Comparison of ENCODE assay signal across 16 cellular contexts in the genomic region with DNA sequence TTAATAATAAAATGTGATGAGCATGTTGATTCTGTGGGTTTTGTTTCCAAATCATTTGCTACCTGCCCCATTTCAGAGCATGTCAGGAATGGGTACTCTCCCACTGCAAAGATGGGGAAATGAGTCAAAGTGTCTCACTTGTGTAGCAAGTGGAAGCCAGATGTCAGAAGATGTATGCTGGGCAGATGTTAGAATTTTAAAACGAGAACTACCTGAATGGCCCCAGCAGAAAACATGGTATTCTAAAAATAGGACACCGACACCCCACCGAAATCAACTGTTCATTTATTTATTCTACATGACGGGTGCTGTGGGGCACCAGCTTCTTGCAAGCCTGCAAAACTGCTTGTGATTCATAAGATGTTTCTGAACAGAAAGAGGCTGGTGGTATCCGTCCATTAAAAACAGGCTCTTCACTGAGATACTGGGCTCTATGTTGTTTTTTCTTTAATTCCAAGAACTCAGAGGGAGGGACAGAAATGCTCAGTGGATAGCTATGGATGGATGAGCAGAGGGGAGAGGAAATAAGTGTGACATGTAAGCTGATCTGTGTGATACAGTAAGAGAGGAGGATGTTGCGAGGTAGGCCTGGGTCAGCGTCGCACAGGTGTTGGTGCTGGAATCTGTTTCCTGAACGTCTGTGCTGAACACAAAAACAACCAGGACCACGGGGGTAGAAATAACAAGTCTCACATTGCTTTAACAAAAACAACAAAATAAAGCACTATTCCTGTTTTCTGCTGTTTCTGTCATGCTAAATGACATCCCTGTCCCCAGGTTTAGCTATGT.
DNase-seq lines count a peak whose midpoint lies in the region; TF ChIP-seq lines count a peak whose summit lies in the region.
"Had no signal": no experiment of that assay in that cellular context is flagged by ENCODE, and none has a peak within 500 bp of the region (broad histone marks: within the 10 kb centered on the region; RNA-seq: fewer than 3 reads in every experiment).

No MANE protein-coding gene starts in this region.

- TF ChIP-seq CTCF in H9 (conservative IDR thresholded peaks at IDR 0.05) (no peak), OCI-LY1 (IDR thresholded peaks at IDR 0.05; ENCODE audit: low read length) (no peak), hepatocyte (IDR thresholded peaks at IDR 0.05; ENCODE audit: poor library complexity) (no peak)

- H3K14ac ChIP-seq in H9 (ENCODE audit: insufficient read depth, low read length), result no peak overlapping the region

- no peak overlapping the region for H3K27ac ChIP-seq in H9 (ENCODE audit: insufficient read length, low read depth, low read length)
- peak overlapping the region; percentile 97 for H3K27ac ChIP-seq in OCI-LY1 (ENCODE audit: low read depth, low read length, poor library complexity, severe bottlenecking)
- H3K27ac ChIP-seq in hepatocyte, result peak overlapping the region; percentile 21
- H3K27ac ChIP-seq: breast epithelium had no signal

- peaks cover 22% of the 10 kb centered on the region; the same call in 1 of the 2 replicates for H3K4me1 ChIP-seq in H9 (ENCODE audit: insufficient read depth, low read length)
- H3K4me1 ChIP-seq in OCI-LY1 (ENCODE audit: insufficient read depth, low read length, severe bottlenecking), result peaks cover 88% of the 10 kb centered on the region
- peaks cover 7% of the 10 kb centered on the region for H3K4me1 ChIP-seq in hepatocyte (ENCODE audit: insufficient read depth)
- H3K4me1 ChIP-seq: breast epithelium had no signal

- H3K27ac Mint-ChIP-seq in H9, result peak overlapping the region in 2 of 3 experiments; percentile 12 to 99; a peak in 5 of 7 replicates
- H3K27ac Mint-ChIP-seq: stimulated activated naive CD8-positive, alpha-beta T cell treated with anti-CD3 and anti-CD28 coated beads, Interleukin-15, Interleukin-2, amounts not matched to agents 100 ng/mL and 50 ng/mL, for 24 hours had no signal

- no peaks in the 10 kb centered on the region; the same call in 1 of the 2 replicates for H3F3A ChIP-seq in OCI-LY1 (ENCODE audit: insufficient read depth, low read length)

- no peak overlapping the region for H4K91ac ChIP-seq in H9 (ENCODE audit: insufficient read length, low read depth, low read length)

- H3K9me2 ChIP-seq in OCI-LY1 (ENCODE audit: low read depth, low read length), result no peaks in the 10 kb centered on the region
- no peaks in the 10 kb centered on the region for H3K9me2 ChIP-seq in hepatocyte (replicated peaks; ENCODE audit: insufficient read depth)

- H2BK12ac ChIP-seq in H9 (ENCODE audit: insufficient read length, low read depth, low read length), result no peak overlapping the region

- no peak overlapping the region for H3K23ac ChIP-seq in H9 (ENCODE audit: insufficient read length, low read depth, low read length)

- no peak overlapping the region for H3K4me2 ChIP-seq in H9 (ENCODE audit: insufficient read depth, insufficient read length, low read length)
- H3K4me2 ChIP-seq in OCI-LY1 (ENCODE audit: low read length), result peak overlapping the region; percentile 65
- H3K4me2 ChIP-seq in hepatocyte, result no peak overlapping the region

- peak; percentile 34 for DNase-seq in G401 (ENCODE audit: low spot score)
- no peak for DNase-seq in H9
- no peak for DNase-seq in hepatocyte (ENCODE audit: low spot score)
- no peak for DNase-seq in stimulated activated CD4-positive, alpha-beta T cell treated with anti-CD3 and anti-CD28 coated beads, Interleukin-1b, Interleukin-23, amount 100 ng/mL, for 48 hours
- DNase-seq in NCI-H2227 treated with DMSO at 0.1 percent for 48 hours (lab: John Stamatoyannopoulos, UW), result no peak
- DNase-seq in ecto neural progenitor cell (ENCODE audit: low spot score), result no peak
- DNase-seq in LoVo (ENCODE audit: low spot score), result no peak
- DNase-seq: activated CD4-positive, alpha-beta T cell treated with anti-CD3 and anti-CD28 coated beads, Interleukin-2, amount 50 U/mL, for 48 hours; activated effector memory CD4-positive, alpha-beta T cell treated with Interleukin-2 at 50 U/mL for 16 hours; DMS79 treated with DMSO at 0.1 percent for 48 hours; mucosa of descending colon; NCI-H187; stimulated activated CD4-positive, alpha-beta T cell treated with anti-CD3 and anti-CD28 coated beads, Interleukin-4, amount 100 ng/mL, for 4 hours had no signal

- H3K56ac ChIP-seq in H9 (ENCODE audit: insufficient read length, low read depth, low read length), result no peak overlapping the region

- H3K9me3 Mint-ChIP-seq in H9, result no peaks in the 10 kb centered on the region
- H3K9me3 Mint-ChIP-seq: stimulated activated naive CD8-positive, alpha-beta T cell treated with anti-CD3 and anti-CD28 coated beads, Interleukin-15, Interleukin-2, amounts not matched to agents 100 ng/mL and 50 ng/mL, for 24 hours had no signal

- in situ Hi-C loops in G401 (cut with HindIII; ENCODE audit: low sequenced_read_pairs), result no loop called here

- H3K23me2 ChIP-seq in H9 (ENCODE audit: insufficient read length, low read depth, low read length, poor library complexity, severe bottlenecking), result no peaks in the 10 kb centered on the region

- no peak overlapping the region for H2AFZ ChIP-seq in H9 (ENCODE audit: low read length)
- H2AFZ ChIP-seq in OCI-LY1 (ENCODE audit: low read length), result no peak overlapping the region
- no peak overlapping the region for H2AFZ ChIP-seq in hepatocyte

- no peak overlapping the region for H4K8ac ChIP-seq in H9 (replicated peaks; ENCODE audit: insufficient read length, low read depth, low read length)

- H3K4me1 Mint-ChIP-seq in H9, result peaks cover 60 to 76% of the 10 kb centered on the region in 2 experiments

- no peak overlapping the region for H3T11ph ChIP-seq in H9 (ENCODE audit: low read length)

- no peaks in the 10 kb centered on the region; the same call in 1 of the 2 replicates for H3K27me3 ChIP-seq in H9 (ENCODE audit: insufficient read depth, low read length)
- no peaks in the 10 kb centered on the region for H3K27me3 ChIP-seq in OCI-LY1 (ENCODE audit: insufficient read depth, low read length)
- no peaks in the 10 kb centered on the region for H3K27me3 ChIP-seq in hepatocyte
- H3K27me3 ChIP-seq: breast epithelium had no signal

- H2BK120ac ChIP-seq in H9 (ENCODE audit: low read depth, low read length, poor library complexity, severe bottlenecking), result no peak overlapping the region

- H3K36me3 ChIP-seq in OCI-LY1 (ENCODE audit: insufficient read depth, low read length) (no peaks in the 10 kb centered on the region), hepatocyte (replicated peaks; ENCODE audit: insufficient read depth, low read depth) (no peaks in the 10 kb centered on the region)
- H3K36me3 ChIP-seq: breast epithelium had no signal

- no peak overlapping the region for H2BK20ac ChIP-seq in H9 (ENCODE audit: low read depth, low read length, poor library complexity, severe bottlenecking)

- H4K5ac ChIP-seq in H9 (ENCODE audit: insufficient read length, low read depth, low read length), result no peak overlapping the region

- no peaks in the 10 kb centered on the region for H3K27me3 Mint-ChIP-seq in H9 (ENCODE audit: low read depth)
- H3K27me3 Mint-ChIP-seq: stimulated activated naive CD8-positive, alpha-beta T cell treated with anti-CD3 and anti-CD28 coated beads, Interleukin-15, Interleukin-2, amounts not matched to agents 100 ng/mL and 50 ng/mL, for 24 hours had no signal

- H3K36me3 Mint-ChIP-seq in H9 (ENCODE audit: insufficient read depth in 1 of 3, low read depth in 3 of 3), result peaks cover 0 to 4% (median 2%) of the 10 kb centered on the region in 3 experiments; a peak in 1 of 7 replicates

- H4K20me1 ChIP-seq in H9 (ENCODE audit: control insufficient read depth, insufficient read depth, insufficient read length) (no peaks in the 10 kb centered on the region), OCI-LY1 (ENCODE audit: insufficient read depth, low read length) (no peaks in the 10 kb centered on the region), hepatocyte (ENCODE audit: insufficient read depth, poor library complexity, severe bottlenecking) (no peaks in the 10 kb centered on the region)

- H3K9me3 ChIP-seq in H9 (ENCODE audit: control insufficient read depth, low read depth, low read length), result no peaks in the 10 kb centered on the region
- H3K9me3 ChIP-seq in OCI-LY1 (ENCODE audit: low read length), result no peaks in the 10 kb centered on the region
- no peaks in the 10 kb centered on the region for H3K9me3 ChIP-seq in hepatocyte (ENCODE audit: low read depth)
- H3K9me3 ChIP-seq: breast epithelium, mucosa of descending colon had no signal

- H3K4me3 ChIP-seq in OCI-LY1 (ENCODE audit: low read depth, low read length, poor library complexity, severe bottlenecking) (peak overlapping the region; percentile 38), hepatocyte (no peak overlapping the region)
- H3K4me3 ChIP-seq: breast epithelium, mucosa of descending colon had no signal

- H3K4ac ChIP-seq in H9 (ENCODE audit: low read depth, low read length), result no peak overlapping the region

- H2BK5ac ChIP-seq in H9 (ENCODE audit: insufficient read length, low read length), result no peak overlapping the region

- H3K79me2 ChIP-seq in H9 (ENCODE audit: insufficient read depth, low read length) (no peaks in the 10 kb centered on the region), OCI-LY1 (ENCODE audit: insufficient read depth, low read length) (no peaks in the 10 kb centered on the region), hepatocyte (peaks cover 55% of the 10 kb centered on the region)

- H3K4me3 Mint-ChIP-seq in H9, result no peak overlapping the region
- H3K4me3 Mint-ChIP-seq: stimulated activated naive CD8-positive, alpha-beta T cell treated with anti-CD3 and anti-CD28 coated beads, Interleukin-15, Interleukin-2, amounts not matched to agents 100 ng/mL and 50 ng/mL, for 24 hours had no signal

- WGBS in H9 (ENCODE audit: extremely low coverage, insufficient read length, low lambda C conversion rate), result no CpG with 5 or more reads among the region's 10 CpGs
- 68% methylated on average over 10 of the region's 10 CpGs for WGBS in hepatocyte (ENCODE audit: low lambda C conversion rate, missing lambda C conversion rate)

- no peaks in the 10 kb centered on the region for H3K79me1 ChIP-seq in H9 (ENCODE audit: insufficient read depth, low read depth, low read length, poor library complexity, severe bottlenecking)

- no peak overlapping the region for H2BK15ac ChIP-seq in H9 (ENCODE audit: low read depth, low read length)

- H3K18ac ChIP-seq in H9 (ENCODE audit: insufficient read length, low read depth, low read length), result no peak overlapping the region

- H2AK5ac ChIP-seq in H9 (ENCODE audit: insufficient read length, low read length), result no peak overlapping the region

- H3K9ac ChIP-seq in H9 (ENCODE audit: extremely low read depth, insufficient read length, low read length), result no peak overlapping the region
- H3K9ac ChIP-seq in OCI-LY1 (ENCODE audit: low read length), result peak overlapping the region; percentile 56
